1 cellular context compared by ENCODE assay signal in genomic region chr9:4305065-4305481, GRCh38.
TF ChIP-seq lines count a peak whose summit lies in the region.

No MANE protein-coding gene starts in this region.

TF ChIP-seq in HepG2, 621 proteins besides CTCF, POLR2A, EP300 and RAD21 (continues in another document):
- TF ChIP-seq TFAP4 (IDR thresholded peaks at IDR 0.05; ENCODE audit: borderline replicate concordance, low read depth) (no peak), ZNF431 (CRISPR knock-in tag; IDR thresholded peaks at IDR 0.05; ENCODE audit: borderline replicate concordance, low read depth) (peak; percentile 54; the same call in 1 of the 2 replicates), ZNF274 (CRISPR knock-in tag; IDR thresholded peaks at IDR 0.05) (no peak), ELF3 (CRISPR knock-in tag; IDR thresholded peaks at IDR 0.05) (peak; percentile 39; the same call in 1 of the 2 replicates), HOMEZ (CRISPR knock-in tag; IDR thresholded peaks at IDR 0.05; ENCODE audit: low read depth) (peak; percentile 66; the same call in 1 of the 2 replicates), KAT7 (CRISPR knock-in tag; IDR thresholded peaks at IDR 0.05; ENCODE audit: borderline replicate concordance) (no peak), ZNF816 (CRISPR knock-in tag; IDR thresholded peaks at IDR 0.05; ENCODE audit: borderline replicate concordance) (no peak), AHDC1 (CRISPR knock-in tag; IDR thresholded peaks at IDR 0.05; ENCODE audit: borderline replicate concordance) (peak; percentile 74; the same call in 1 of the 2 replicates), ASH2L (IDR thresholded peaks at IDR 0.05; ENCODE audit: insufficient read length, low read depth, low read length) (peak; percentile 56), CREB1 (IDR thresholded peaks at IDR 0.05) (no peak), CREB1 (CRISPR knock-in tag; IDR thresholded peaks at IDR 0.05) (peak; percentile 37; the same call in 1 of the 2 replicates), TEAD3 (CRISPR knock-in tag; optimal IDR thresholded peaks at IDR 0.05; ENCODE audit: borderline replicate concordance) (peak; percentile 83), RORA (CRISPR knock-in tag; IDR thresholded peaks at IDR 0.05) (0 out of 2 replicates have a peak, but pooled peaks have one; percentile 48), CCAR2 (optimal IDR thresholded peaks at IDR 0.05; ENCODE audit: low read depth, low read length) (no peak), GMEB2 (CRISPR knock-in tag; IDR thresholded peaks at IDR 0.05; ENCODE audit: low read depth) (no peak), PHF8 (CRISPR knock-in tag; IDR thresholded peaks at IDR 0.05) (no peak), RBM22 (optimal IDR thresholded peaks at IDR 0.05; ENCODE audit: low read length) (no peak), ZNF317 (CRISPR knock-in tag; IDR thresholded peaks at IDR 0.05) (no peak), SNRNP70 (IDR thresholded peaks at IDR 0.05; ENCODE audit: low read depth, low read length) (no peak), BORCS8-MEF2B (CRISPR knock-in tag; IDR thresholded peaks at IDR 0.05) (no peak), HNF4A (CRISPR knock-in tag; IDR thresholded peaks at IDR 0.05) (peak; percentile 92), EZH2 (conservative IDR thresholded peaks at IDR 0.05; ENCODE audit: low read depth, low read length) (no peak), SMAD3 (CRISPR knock-in tag; IDR thresholded peaks at IDR 0.05) (no peak), NONO (IDR thresholded peaks at IDR 0.05) (no peak), NONO (CRISPR knock-in tag; conservative IDR thresholded peaks at IDR 0.05) (no peak), ZNF740 (CRISPR knock-in tag; IDR thresholded peaks at IDR 0.05) (no peak), ZNF451 (CRISPR knock-in tag; IDR thresholded peaks at IDR 0.05) (no peak), WIZ (CRISPR knock-in tag; IDR thresholded peaks at IDR 0.05) (peak; percentile 64; the same call in 1 of the 2 replicates), FOXA1 (IDR thresholded peaks at IDR 0.05) (no peak), FOXA1 (CRISPR knock-in tag; IDR thresholded peaks at IDR 0.05) (peak; percentile 31; the same call in 1 of the 2 replicates), JDP2 (CRISPR knock-in tag; IDR thresholded peaks at IDR 0.05; ENCODE audit: borderline replicate concordance) (no peak), FOXA3 (CRISPR knock-in tag; IDR thresholded peaks at IDR 0.05) (peak; percentile 48), BHLHE40 (IDR thresholded peaks at IDR 0.05; ENCODE audit: low read length) (peak; percentile 51; the same call in 1 of the 2 replicates), CBX5 (CRISPR knock-in tag; IDR thresholded peaks at IDR 0.05; ENCODE audit: borderline replicate concordance) (0 out of 2 replicates have a peak, but pooled peaks have one; percentile 27), SALL1 (CRISPR knock-in tag; IDR thresholded peaks at IDR 0.05) (peak; percentile 78), ZNF264 (CRISPR knock-in tag; IDR thresholded peaks at IDR 0.05) (no peak), ZMYM2 (CRISPR knock-in tag; IDR thresholded peaks at IDR 0.05) (0 out of 2 replicates have a peak, but pooled peaks have one; percentile 34), SMYD3 (CRISPR knock-in tag; IDR thresholded peaks at IDR 0.05) (no peak), MBD4 (IDR thresholded peaks at IDR 0.05; ENCODE audit: borderline replicate concordance, low read length) (no peak), MXD1 (CRISPR knock-in tag; IDR thresholded peaks at IDR 0.05) (no peak), CCDC6 (CRISPR knock-in tag; IDR thresholded peaks at IDR 0.05) (no peak), HMG20A (CRISPR knock-in tag; IDR thresholded peaks at IDR 0.05; ENCODE audit: borderline replicate concordance) (peak; percentile 63; the same call in 1 of the 2 replicates), GABPA (IDR thresholded peaks at IDR 0.05; ENCODE audit: low read depth, low read length) (no peak), GABPA (CRISPR knock-in tag; IDR thresholded peaks at IDR 0.05; ENCODE audit: low read depth) (0 out of 2 replicates have a peak, but pooled peaks have one; percentile 32), KDM6A (CRISPR knock-in tag; IDR thresholded peaks at IDR 0.05; ENCODE audit: low read depth) (peak; percentile 71), PAX8 (CRISPR knock-in tag; IDR thresholded peaks at IDR 0.05; ENCODE audit: borderline replicate concordance) (no peak), ZNF333 (CRISPR knock-in tag; IDR thresholded peaks at IDR 0.05; ENCODE audit: borderline replicate concordance) (no peak), SRSF9 (IDR thresholded peaks at IDR 0.05; ENCODE audit: borderline replicate concordance, insufficient read depth, low read depth, low read length, poor library complexity, severe bottlenecking) (no peak), TOPORS (CRISPR knock-in tag; IDR thresholded peaks at IDR 0.05) (no peak), HNRNPUL1 (IDR thresholded peaks at IDR 0.05; ENCODE audit: low read depth, low read length) (no peak), ZNF644 (CRISPR knock-in tag; IDR thresholded peaks at IDR 0.05; ENCODE audit: low read depth) (peak; percentile 93), HDAC2 (CRISPR knock-in tag; IDR thresholded peaks at IDR 0.05) (peak; percentile 52), ZNF629 (CRISPR knock-in tag; conservative IDR thresholded peaks at IDR 0.05) (peak; percentile 89), HNRNPK (IDR thresholded peaks at IDR 0.05; ENCODE audit: low read depth, low read length, poor library complexity, severe bottlenecking) (no peak), ZMYM3 (CRISPR knock-in tag; IDR thresholded peaks at IDR 0.05) (peak; percentile 53; the same call in 1 of the 2 replicates), ZEB1 (IDR thresholded peaks at IDR 0.05; ENCODE audit: insufficient replicate concordance, low read depth) (peak; percentile 75), ZBTB25 (CRISPR knock-in tag; IDR thresholded peaks at IDR 0.05) (no peak), MTA1 (CRISPR knock-in tag; IDR thresholded peaks at IDR 0.05; ENCODE audit: borderline replicate concordance) (no peak), NCOA2 (CRISPR knock-in tag; IDR thresholded peaks at IDR 0.05) (0 out of 2 replicates have a peak, but pooled peaks have one; percentile 17), GATAD2A (CRISPR knock-in tag; IDR thresholded peaks at IDR 0.05) (peak; percentile 88), MTF1 (CRISPR knock-in tag; IDR thresholded peaks at IDR 0.05) (no peak), CEBPG (CRISPR knock-in tag; IDR thresholded peaks at IDR 0.05) (peak; percentile 57; the same call in 1 of the 2 replicates), PRMT3 (CRISPR knock-in tag; IDR thresholded peaks at IDR 0.05; ENCODE audit: borderline replicate concordance, low read depth) (no peak), IRF2 (CRISPR knock-in tag; IDR thresholded peaks at IDR 0.05) (peak; percentile 60; the same call in 1 of the 2 replicates), CENPBD1 (CRISPR knock-in tag; IDR thresholded peaks at IDR 0.05; ENCODE audit: borderline replicate concordance, low read depth) (no peak), ELK4 (CRISPR knock-in tag; IDR thresholded peaks at IDR 0.05; ENCODE audit: borderline replicate concordance) (no peak), NCOR1 (IDR thresholded peaks at IDR 0.05; ENCODE audit: borderline replicate concordance, low read length) (peak; percentile 47; the same call in 1 of the 2 replicates), MTF2 (CRISPR knock-in tag; IDR thresholded peaks at IDR 0.05; ENCODE audit: borderline replicate concordance) (no peak)
